Comparison of ENCODE assay signal across 12 cellular contexts in the genomic region with DNA sequence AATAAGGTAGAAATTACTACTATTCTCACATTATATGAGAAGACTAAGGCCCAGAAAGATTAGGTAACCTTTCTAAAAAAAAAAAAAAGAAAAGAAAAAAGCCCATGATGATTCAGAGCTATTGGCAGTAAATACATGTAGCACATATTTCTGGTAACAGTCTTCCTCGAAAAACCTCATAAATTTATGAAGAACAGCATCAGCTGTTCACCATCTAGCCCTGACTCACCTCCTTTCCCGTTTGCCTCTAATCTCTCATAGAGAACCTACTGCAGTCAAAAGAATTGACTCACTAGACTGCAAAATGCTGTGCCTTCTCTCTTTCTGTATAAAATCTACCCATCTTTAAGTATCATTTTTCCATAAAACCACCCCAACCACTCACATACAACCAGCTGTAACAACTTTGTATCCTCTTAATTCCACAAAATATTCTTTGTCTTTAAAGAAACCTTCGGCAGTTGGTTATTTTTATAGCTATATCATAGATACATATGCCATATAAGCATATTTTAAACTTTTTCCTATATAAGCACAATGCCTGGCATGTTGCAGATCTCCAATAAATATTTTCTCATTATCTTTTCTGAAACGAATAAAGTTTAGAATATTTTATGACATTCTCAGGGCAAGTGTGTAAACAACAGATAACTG.
A peak's percentile ranks its signal among the peaks of the same experiment; 100 is the strongest.
DNase-seq lines count a peak whose midpoint lies in the region; ATAC-seq, FAIRE-seq and TF ChIP-seq lines count a peak whose summit lies in the region.
"Had no signal": no experiment of that assay in that cellular context is flagged by ENCODE, and none has a peak within 500 bp of the region (broad histone marks: within the 10 kb centered on the region; RNA-seq: fewer than 3 reads in every experiment).

No MANE protein-coding gene starts in this region.

- H3K27ac ChIP-seq in colonic mucosa (peak overlapping the region; percentile 7), psoas muscle (no peak overlapping the region), neural progenitor cell (no peak overlapping the region), prostate gland (no peak overlapping the region)

- H3K4me3 ChIP-seq in colonic mucosa, result no peak overlapping the region
- H3K4me3 ChIP-seq in psoas muscle, result no peak overlapping the region
- no peak overlapping the region for H3K4me3 ChIP-seq in neural progenitor cell
- H3K4me3 ChIP-seq in prostate gland, result no peak overlapping the region

- H4K20me1 ChIP-seq in neural progenitor cell (ENCODE audit: low read depth), result no peaks in the 10 kb centered on the region

- no peaks in the 10 kb centered on the region for H3K9me3 Mint-ChIP-seq in neural progenitor cell
- H3K9me3 Mint-ChIP-seq: stimulated activated memory B cell treated with anti-CD40 and anti-IgM and Interleukin-4, amounts not matched to agents 10 μg/mL and 1 μg/mL and 100 μg/mL, for 72 hours had no signal

- DNase-seq in ELR (ENCODE audit: low read depth) (peak; percentile 61), NCI-H226 (peak; percentile 85), colonic mucosa (no peak), psoas muscle (no peak), neural progenitor cell (ENCODE audit: low spot score) (no peak), prostate gland (ENCODE audit: low spot score) (no peak), DMS53 treated with DMSO at 0.1 percent for 48 hours (lab: John Stamatoyannopoulos, UW; ENCODE audit: unreplicated experiment) (no peak), GM12892 (ENCODE audit: insufficient read length) (no peak)
- DNase-seq: NCI-H446 treated with DMSO at 0.1 percent for 48 hours, posterior cingulate gyrus had no signal

- H3K36me3 ChIP-seq in colonic mucosa (no peaks in the 10 kb centered on the region), psoas muscle (ENCODE audit: insufficient read depth in 1 of 2, low read depth in 1 of 2) (no peaks in the 10 kb centered on the region), neural progenitor cell (no peaks in the 10 kb centered on the region), prostate gland (no peaks in the 10 kb centered on the region)

- H2AFZ ChIP-seq in neural progenitor cell (replicated peaks), result no peak overlapping the region

- H3K27ac Mint-ChIP-seq in neural progenitor cell, result no peak overlapping the region
- H3K27ac Mint-ChIP-seq: activated naive CD8-positive, alpha-beta T cell; stimulated activated memory B cell treated with anti-CD40 and anti-IgM and Interleukin-4, amounts not matched to agents 10 μg/mL and 1 μg/mL and 100 μg/mL, for 72 hours had no signal

- no peak for FAIRE-seq in GM12892 (lab: Jason Lieb, UNC)

- WGBS in psoas muscle, 3 donors, result 46 to 72% (median 50%) methylated on average over 4 of the region's 4 CpGs
- WGBS in prostate gland, result 22% methylated on average over 4 of the region's 4 CpGs

- H3K36me3 Mint-ChIP-seq in neural progenitor cell, result no peaks in the 10 kb centered on the region
- H3K36me3 Mint-ChIP-seq: activated naive CD8-positive, alpha-beta T cell; stimulated activated memory B cell treated with anti-CD40 and anti-IgM and Interleukin-4, amounts not matched to agents 10 μg/mL and 1 μg/mL and 100 μg/mL, for 72 hours had no signal

- TF ChIP-seq POLR2A in prostate gland (IDR thresholded peaks at IDR 0.05), result no peak
- no peak for TF ChIP-seq POLR2A in GM12892 (IDR thresholded peaks at IDR 0.05; ENCODE audit: low read depth, low read length)

- TF ChIP-seq CTCF in colonic mucosa (IDR thresholded peaks at IDR 0.05), result no peak
- no peak for TF ChIP-seq CTCF in psoas muscle (IDR thresholded peaks at IDR 0.05)
- TF ChIP-seq CTCF in neural progenitor cell (IDR thresholded peaks at IDR 0.05), result no peak
- no peak for TF ChIP-seq CTCF in prostate gland (IDR thresholded peaks at IDR 0.05)

- peaks cover 3% of the 10 kb centered on the region for H3K27me3 Mint-ChIP-seq in neural progenitor cell (ENCODE audit: insufficient read depth, low read depth)

- H3K9ac ChIP-seq in colonic mucosa (ENCODE audit: low read depth in 2 of 2, low read length in 2 of 2) (no peak overlapping the region), neural progenitor cell (no peak overlapping the region)

- H3K4me1 Mint-ChIP-seq in neural progenitor cell, result peaks cover 19% of the 10 kb centered on the region

- H3F3A ChIP-seq in neural progenitor cell (ENCODE audit: low read depth), result no peaks in the 10 kb centered on the region

- H3K4me1 ChIP-seq in colonic mucosa (peaks cover 9% of the 10 kb centered on the region), psoas muscle (peaks cover 12% of the 10 kb centered on the region), neural progenitor cell (peaks cover 10% of the 10 kb centered on the region), prostate gland (replicated peaks) (no peaks in the 10 kb centered on the region)

- no peak overlapping the region for H3K4me3 Mint-ChIP-seq in neural progenitor cell
- H3K4me3 Mint-ChIP-seq: activated naive CD8-positive, alpha-beta T cell; stimulated activated memory B cell treated with anti-CD40 and anti-IgM and Interleukin-4, amounts not matched to agents 10 μg/mL and 1 μg/mL and 100 μg/mL, for 72 hours had no signal

- H3K79me2 ChIP-seq in neural progenitor cell (ENCODE audit: low read depth), result no peaks in the 10 kb centered on the region

- no peak overlapping the region for H3K4me2 ChIP-seq in neural progenitor cell

- ATAC-seq in psoas muscle, result peak; percentile 54 to 76 (median 62)
- ATAC-seq: stimulated activated memory B cell treated with anti-CD40 and anti-IgM and Interleukin-4, amounts not matched to agents 10 μg/mL and 1 μg/mL and 100 μg/mL, for 72 hours had no signal

- H3K9me3 ChIP-seq in colonic mucosa (no peaks in the 10 kb centered on the region), psoas muscle (no peaks in the 10 kb centered on the region), neural progenitor cell (ENCODE audit: low read depth) (no peaks in the 10 kb centered on the region), prostate gland (no peaks in the 10 kb centered on the region)

- H3K27me3 ChIP-seq in colonic mucosa (no peaks in the 10 kb centered on the region), psoas muscle (ENCODE audit: insufficient read depth in 3 of 3, low read length in 2 of 3) (no peaks in the 10 kb centered on the region), neural progenitor cell (no peaks in the 10 kb centered on the region), prostate gland (replicated peaks; ENCODE audit: insufficient read depth) (no peaks in the 10 kb centered on the region)

- intact Hi-C loops in colonic mucosa (cut with DNase I) (no loop called here), psoas muscle (cut with DNase I) (no loop called here), prostate gland (cut with DNase I) (no loop called here)

Comparison
In these comparisons a context has a peak if more than half of its experiments do, and no peak if none do; other contexts are left out.
1. DNase-seq: peak in ELR (single experiment) and NCI-H226 (single experiment); none in colonic mucosa (single experiment), psoas muscle (0 of 2), neural progenitor cell (single experiment), prostate gland (single experiment), DMS53 treated with DMSO at 0.1 percent for 48 hours (single experiment) and GM12892 (single experiment).